ENCODE assay signal across 9 cellular contexts in the genomic region with DNA sequence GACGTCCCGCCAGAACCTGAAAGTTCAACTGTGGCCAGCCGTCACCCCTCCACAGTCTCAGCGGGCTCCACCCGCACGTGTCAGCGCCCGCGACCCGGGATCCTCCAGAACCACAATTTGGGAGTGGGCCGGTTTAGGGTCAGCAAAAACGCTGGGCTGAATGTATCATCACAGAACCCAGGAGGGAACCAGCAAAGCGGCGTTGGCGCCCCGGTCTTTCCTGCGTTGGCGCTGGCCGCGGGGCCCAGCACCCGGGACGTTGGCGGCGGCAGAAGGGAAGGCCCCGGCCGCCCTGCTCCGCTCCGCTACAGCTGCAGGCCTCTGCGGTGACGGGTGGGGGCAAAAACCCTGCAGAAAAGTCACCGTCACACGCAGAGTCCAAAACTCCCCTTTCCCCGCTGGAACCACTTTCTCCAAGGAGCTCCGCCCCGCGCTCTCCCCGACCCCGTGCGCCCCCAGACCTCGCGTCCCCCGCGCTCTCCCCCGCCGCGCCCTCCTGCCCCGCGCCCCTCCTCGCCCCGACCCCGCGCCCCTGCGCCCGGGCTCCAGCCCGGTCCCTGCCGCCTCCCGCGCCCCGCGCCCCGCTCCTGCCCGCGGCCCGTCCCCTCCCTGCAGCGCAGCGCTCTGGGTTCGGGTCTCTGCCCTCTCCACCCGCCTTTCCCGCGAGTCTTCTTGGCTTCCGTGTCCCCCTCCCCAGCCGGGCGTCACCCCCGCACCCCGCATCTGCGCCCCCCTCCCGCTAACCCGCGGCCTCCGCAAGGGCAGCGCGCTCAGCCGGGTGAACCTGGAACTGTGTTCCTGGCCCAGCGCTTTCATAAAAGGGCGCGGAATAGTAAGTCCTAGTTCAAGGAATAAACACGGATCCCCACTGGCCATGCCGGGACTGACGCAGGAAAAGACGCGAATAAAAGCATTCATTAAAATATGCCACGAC. TPM values are rescaled to one million over a fixed set of nuclear protein-coding genes. Genes with fewer than 3 reads are reported as not detected.
A peak's percentile ranks its signal among the peaks of the same experiment; 100 is the strongest.
DNase-seq lines count a peak whose midpoint lies in the region; ATAC-seq and TF ChIP-seq lines count a peak whose summit lies in the region.
"Had no signal": no experiment of that assay in that cellular context is flagged by ENCODE, and none has a peak within 500 bp of the region (broad histone marks: within the 10 kb centered on the region; RNA-seq: fewer than 3 reads in every experiment).

No MANE protein-coding gene starts in this region.

- peaks cover 6% of the 10 kb centered on the region for H3K9me3 ChIP-seq in CD4-positive, alpha-beta T cell (ENCODE audit: control insufficient read depth, low read length)

- ATAC-seq in CD4-positive, alpha-beta T cell (ENCODE audit: poor library complexity): no peak
- ATAC-seq in foreskin keratinocyte (peak; percentile 47), GM19324 (IDR thresholded peaks at IDR 0.05; ENCODE audit: low FRiP score, unreplicated experiment) (no peak)

- no peaks in the 10 kb centered on the region for H3K4me1 ChIP-seq in foreskin keratinocyte

- H3K9me3 Mint-ChIP-seq in CD4-positive, alpha-beta T cell: peaks cover 6% of the 10 kb centered on the region
- H3K9me3 Mint-ChIP-seq in T-helper 2 cell treated with Interferon-gamma antibody and Interleukin-4, amounts not matched to agents 5 μg/mL and 100 μg/mL, for 36 hours: peaks cover 11% of the 10 kb centered on the region
- peaks cover 6% of the 10 kb centered on the region for H3K9me3 Mint-ChIP-seq in neural crest cell

- TF ChIP-seq CTCF in CD4-positive, alpha-beta T cell (IDR thresholded peaks at IDR 0.05): no peak
- no peak for TF ChIP-seq CTCF in foreskin keratinocyte (conservative IDR thresholded peaks at IDR 0.05)
- TF ChIP-seq CTCF in neural crest cell (conservative IDR thresholded peaks at IDR 0.05): no peak

- peaks cover 29% of the 10 kb centered on the region for H3K27me3 ChIP-seq in CD4-positive, alpha-beta T cell (ENCODE audit: control insufficient read depth, insufficient read depth, low read length)
- H3K27me3 ChIP-seq in foreskin keratinocyte: peaks cover 35% of the 10 kb centered on the region

- in situ Hi-C loops in G401 (cut with HindIII; ENCODE audit: low sequenced_read_pairs): no loop called here

- intact Hi-C loops in CD4-positive, alpha-beta T cell (cut with DNase I, micrococcal nuclease): no loop called here

- peak overlapping the region; percentile 0 for H3K4me3 Mint-ChIP-seq in CD4-positive, alpha-beta T cell
- H3K4me3 Mint-ChIP-seq in T-helper 2 cell treated with Interferon-gamma antibody and Interleukin-4, amounts not matched to agents 5 μg/mL and 100 μg/mL, for 36 hours: peak overlapping the region; percentile 57
- peak overlapping the region; percentile 67 for H3K4me3 Mint-ChIP-seq in neural crest cell

- CTCF ChIA-PET in CD4-positive, alpha-beta T cell (lab: Charles Lee): no interaction called here

- H3K27ac ChIP-seq in CD4-positive, alpha-beta T cell (ENCODE audit: low read depth, low read length): no peak overlapping the region
- H3K27ac ChIP-seq in foreskin keratinocyte: no peak overlapping the region

- H3K27me3 Mint-ChIP-seq in CD4-positive, alpha-beta T cell: peaks cover 71% of the 10 kb centered on the region
- H3K27me3 Mint-ChIP-seq in T-helper 2 cell treated with Interferon-gamma antibody and Interleukin-4, amounts not matched to agents 5 μg/mL and 100 μg/mL, for 36 hours (ENCODE audit: low read depth): peaks cover 46% of the 10 kb centered on the region
- peaks cover 20% of the 10 kb centered on the region for H3K27me3 Mint-ChIP-seq in neural crest cell (ENCODE audit: low read depth)

- H3K4me1 Mint-ChIP-seq in CD4-positive, alpha-beta T cell (ENCODE audit: low read depth): peaks cover 31% of the 10 kb centered on the region
- H3K4me1 Mint-ChIP-seq in T-helper 2 cell treated with Interferon-gamma antibody and Interleukin-4, amounts not matched to agents 5 μg/mL and 100 μg/mL, for 36 hours (ENCODE audit: low read depth): peaks cover 42% of the 10 kb centered on the region
- H3K4me1 Mint-ChIP-seq in neural crest cell: peaks cover 23% of the 10 kb centered on the region

- POLR2A ChIA-PET in CD4-positive, alpha-beta T cell (lab: Charles Lee): interaction anchor here (0.6 kb wide), 1 partner anchor 972 kb away, joined by 3 read pairs; a partner anchor contains a TSS

- no peaks in the 10 kb centered on the region for H3K36me3 Mint-ChIP-seq in CD4-positive, alpha-beta T cell (ENCODE audit: low read depth)
- H3K36me3 Mint-ChIP-seq in T-helper 2 cell treated with Interferon-gamma antibody and Interleukin-4, amounts not matched to agents 5 μg/mL and 100 μg/mL, for 36 hours (ENCODE audit: low read depth): peaks cover 21% of the 10 kb centered on the region
- peaks cover 5% of the 10 kb centered on the region for H3K36me3 Mint-ChIP-seq in neural crest cell (ENCODE audit: low read depth)

- H3K27ac Mint-ChIP-seq in CD4-positive, alpha-beta T cell: no peak overlapping the region
- H3K27ac Mint-ChIP-seq in T-helper 2 cell treated with Interferon-gamma antibody and Interleukin-4, amounts not matched to agents 5 μg/mL and 100 μg/mL, for 36 hours: peak overlapping the region; percentile 41
- H3K27ac Mint-ChIP-seq in neural crest cell (ENCODE audit: unreplicated experiment): no peak overlapping the region

- DNase-seq in CD4-positive, alpha-beta T cell: no peak
- DNase-seq in T-helper 2 cell treated with Interferon-gamma antibody and Interleukin-4, amounts not matched to agents 5 μg/mL and 100 μg/mL, for 36 hours (ENCODE audit: low spot score): peak; percentile 38
- DNase-seq in foreskin keratinocyte: no peak
- peak; percentile 27 for DNase-seq in neural crest cell (ENCODE audit: low read depth, low spot score)
- no peak for DNase-seq in NCI-H774 (lab: John Stamatoyannopoulos, UW)
- DNase-seq in SIG-M5 treated with dmso at 0.1 percent for 504 hours (lab: John Stamatoyannopoulos, UW; ENCODE audit: unreplicated experiment): no peak
- DNase-seq in G401 (ENCODE audit: low spot score): no peak
- DNase-seq: NK-92 treated with Interleukin-12 subunit alpha and Interleukin-12 subunit beta, amount 100 ng/mL, for 24 hours had no signal

RNA-seq across cellular contexts. Expression of a gene that starts 24.0 kb away (rescaled TPM):
- under 1 TPM in 1 of 2 experiments, not detected in 1; 0.99 TPM for total RNA-seq in CD4-positive, alpha-beta T cell
- 0.68 and 0.74 TPM in 2 replicates for total RNA-seq in foreskin keratinocyte
- polyA plus RNA-seq in foreskin keratinocyte: 0.69 and 0.91 TPM in 2 replicates
- 1.2 and 1.4 TPM in 2 replicates for total RNA-seq in neural crest cell
- total RNA-seq in G401 (2014; rRNA removed; shearing (Covaris generic)): 2.2 and 2.3 TPM in 2 replicates

Comparison
In these comparisons a context has a peak if more than half of its experiments do, and no peak if none do; other contexts are left out.
1. DNase-seq: peak in T-helper 2 cell treated with Interferon-gamma antibody and Interleukin-4, amounts not matched to agents 5 μg/mL and 100 μg/mL, for 36 hours (single experiment) and neural crest cell (single experiment); none in CD4-positive, alpha-beta T cell (0 of 10), foreskin keratinocyte (0 of 2), NCI-H774 (single experiment), SIG-M5 treated with dmso at 0.1 percent for 504 hours (single experiment) and G401 (single experiment).
2. H3K4me3 Mint-ChIP-seq: peak in every context shown above with its lines; median percentile 67 in neural crest cell; 57 in T-helper 2 cell treated with Interferon-gamma antibody and Interleukin-4, amounts not matched to agents 5 μg/mL and 100 μg/mL, for 36 hours; 0 in CD4-positive, alpha-beta T cell.